ENCODE assay signal across 17 cellular contexts in genomic region chrY:13416869-13417661, GRCh38.
DNase-seq lines count a peak whose midpoint lies in the region; ATAC-seq and FAIRE-seq lines count a peak whose summit lies in the region.
"Had no signal": no experiment of that assay in that cellular context is flagged by ENCODE, and none has a peak within 500 bp of the region (broad histone marks: within the 10 kb centered on the region; RNA-seq: fewer than 3 reads in every experiment).

No MANE protein-coding gene starts in this region.

- H3K4me3 Mint-ChIP-seq in activated T-helper 1 cell treated with anti-CD3 and anti-CD28 coated beads, Interleukin-12 subunit alpha, Interleukin-12 subunit beta, Interleukin-2, Interleukin-4 antibody, amounts not matched to agents 30 ng/mL and 10 ng/mL and 1 ng/mL, durations not matched to agents 14 hours and 24 hours and 36 hours, result no peak overlapping the region
- H3K4me3 Mint-ChIP-seq: activated CD4-positive, alpha-beta memory T cell treated with anti-CD3 and anti-CD28 coated beads for 36 hours had no signal

- peaks cover 8% of the 10 kb centered on the region for H3K36me3 Mint-ChIP-seq in activated T-helper 1 cell treated with anti-CD3 and anti-CD28 coated beads, Interleukin-12 subunit alpha, Interleukin-12 subunit beta, Interleukin-2, Interleukin-4 antibody, amounts not matched to agents 30 ng/mL and 10 ng/mL and 1 ng/mL, durations not matched to agents 14 hours and 24 hours and 36 hours (ENCODE audit: low read depth)

- no peak for FAIRE-seq in RCC 7860 (lab: Jason Lieb, UNC)
- FAIRE-seq: GM12892 had no signal

- no peaks in the 10 kb centered on the region for H3K4me1 Mint-ChIP-seq in activated T-helper 1 cell treated with anti-CD3 and anti-CD28 coated beads, Interleukin-12 subunit alpha, Interleukin-12 subunit beta, Interleukin-2, Interleukin-4 antibody, amounts not matched to agents 30 ng/mL and 10 ng/mL and 1 ng/mL, durations not matched to agents 14 hours and 24 hours and 36 hours (ENCODE audit: low read depth)

- intact Hi-C loops in activated T-helper 1 cell treated with anti-CD3 and anti-CD28 coated beads, Interleukin-12 subunit alpha, Interleukin-12 subunit beta, Interleukin-2, Interleukin-4 antibody, amounts not matched to agents 30 ng/mL and 10 ng/mL and 1 ng/mL, durations not matched to agents 14 hours and 24 hours and 36 hours (cut with micrococcal nuclease), result no loop called here

- no peaks in the 10 kb centered on the region for H3K9me3 Mint-ChIP-seq in activated T-helper 1 cell treated with anti-CD3 and anti-CD28 coated beads, Interleukin-12 subunit alpha, Interleukin-12 subunit beta, Interleukin-2, Interleukin-4 antibody, amounts not matched to agents 30 ng/mL and 10 ng/mL and 1 ng/mL, durations not matched to agents 14 hours and 24 hours and 36 hours
- H3K9me3 Mint-ChIP-seq: activated CD4-positive, alpha-beta memory T cell treated with anti-CD3 and anti-CD28 coated beads for 36 hours had no signal

- peak; percentile 78 for ATAC-seq in GM18498 (IDR thresholded peaks at IDR 0.05; ENCODE audit: unreplicated experiment)
- ATAC-seq in GM21390 (IDR thresholded peaks at IDR 0.05; ENCODE audit: unreplicated experiment), result peak; percentile 76
- peak; percentile 68 for ATAC-seq in HG03196 (IDR thresholded peaks at IDR 0.05; ENCODE audit: unreplicated experiment)
- no peak for ATAC-seq in activated CD4-positive, CD25-positive, alpha-beta regulatory T cell treated with anti-CD3 and anti-CD28 coated beads, Interleukin-2, amount 50 U/mL, for 24 hours
- ATAC-seq: left cardiac atrium had no signal

- DNase-seq in activated T-helper 1 cell treated with anti-CD3 and anti-CD28 coated beads, Interleukin-12 subunit alpha, Interleukin-12 subunit beta, Interleukin-2, Interleukin-4 antibody, amounts not matched to agents 30 ng/mL and 10 ng/mL and 1 ng/mL, durations not matched to agents 14 hours and 24 hours and 36 hours (ENCODE audit: low spot score), result no peak
- DNase-seq in RCC 7860 (ENCODE audit: low spot score), result no peak
- DNase-seq in stimulated activated CD4-positive, alpha-beta T cell treated with anti-CD3 and anti-CD28 coated beads, Interleukin-4, amount 100 ng/mL, for 1 hour, result no peak
- no peak for DNase-seq in effector CD4-positive, alpha-beta T cell
- DNase-seq: activated CD4-positive, alpha-beta memory T cell treated with anti-CD3 and anti-CD28 coated beads for 36 hours; central memory CD4-positive, alpha-beta T cell; DND-41; heart left ventricle; left cardiac atrium; NCI-H1092; NCI-H345; stimulated activated naive CD4-positive, alpha-beta T cell treated with Interleukin-2 at 50 U/mL for 16 hours had no signal

- H3K27ac Mint-ChIP-seq in activated T-helper 1 cell treated with anti-CD3 and anti-CD28 coated beads, Interleukin-12 subunit alpha, Interleukin-12 subunit beta, Interleukin-2, Interleukin-4 antibody, amounts not matched to agents 30 ng/mL and 10 ng/mL and 1 ng/mL, durations not matched to agents 14 hours and 24 hours and 36 hours, result peak overlapping the region; percentile 20
- H3K27ac Mint-ChIP-seq: activated CD4-positive, alpha-beta memory T cell treated with anti-CD3 and anti-CD28 coated beads for 36 hours had no signal

- no peaks in the 10 kb centered on the region for H3K27me3 Mint-ChIP-seq in activated T-helper 1 cell treated with anti-CD3 and anti-CD28 coated beads, Interleukin-12 subunit alpha, Interleukin-12 subunit beta, Interleukin-2, Interleukin-4 antibody, amounts not matched to agents 30 ng/mL and 10 ng/mL and 1 ng/mL, durations not matched to agents 14 hours and 24 hours and 36 hours (ENCODE audit: insufficient read depth)
- H3K27me3 Mint-ChIP-seq: activated CD4-positive, alpha-beta memory T cell treated with anti-CD3 and anti-CD28 coated beads for 36 hours had no signal

Comparison
In these comparisons a context has a peak if more than half of its experiments do, and no peak if none do; other contexts are left out.
1. ATAC-seq: peak in GM18498 (single experiment), GM21390 (single experiment) and HG03196 (single experiment); none in activated CD4-positive, CD25-positive, alpha-beta regulatory T cell treated with anti-CD3 and anti-CD28 coated beads, Interleukin-2, amount 50 U/mL, for 24 hours (0 of 2).